ENCODE assay signal across 29 cellular contexts in genomic region chr5:4144608-4145007, GRCh38.
"Had no signal": no experiment of that assay in that cellular context is flagged by ENCODE, and none has a peak within 500 bp of the region (broad histone marks: within the 10 kb centered on the region; RNA-seq: fewer than 3 reads in every experiment).

No MANE protein-coding gene starts in this region.

- FAIRE-seq: frontal cortex had no signal

- H3K27me3 ChIP-seq: breast epithelium, dorsolateral prefrontal cortex had no signal

- H3K4me1 ChIP-seq: body of pancreas, breast epithelium had no signal

- H3K27ac ChIP-seq: body of pancreas, breast epithelium, coronary artery, WERI-Rb-1 had no signal

- DNase-seq: activated B cell treated with CpG ODN at 0.5 μM for 24 hours; activated CD4-positive, alpha-beta T cell treated with anti-CD3 and anti-CD28 coated beads for 48 hours; activated CD4-positive, alpha-beta T cell treated with anti-CD3 and anti-CD28 coated beads, Interleukin-2, amount 50 U/mL, for 1 hour; activated CD4-positive, alpha-beta T cell treated with anti-CD3 and anti-CD28 coated beads, Interleukin-2, amount 50 U/mL, for 48 hours; activated CD8-positive, alpha-beta memory T cell treated with anti-CD3 and anti-CD28 coated beads for 24 hours; activated CD8-positive, alpha-beta T cell treated with anti-CD3 and anti-CD28 coated beads for 36 hours; activated effector memory CD4-positive, alpha-beta T cell treated with Interleukin-2 at 50 U/mL for 16 hours; activated gamma-delta T cell treated with Interleukin-2 at 50 U/mL for 16 hours; activated naive CD4-positive, alpha-beta T cell treated with anti-CD3 and anti-CD28 coated beads, Interleukin-2, amount 50 U/mL, for 16 hours; activated naive CD4-positive, alpha-beta T cell treated with Interleukin-2 at 50 U/mL for 16 hours; activated T-cell treated with anti-CD3 and anti-CD28 coated beads, Interleukin-2, amount 50 U/mL, for 4 hours; amniotic stem cell; aorta; body of pancreas; dorsolateral prefrontal cortex; effector memory CD4-positive, alpha-beta T cell; endodermal cell; foreskin fibroblast; SW 1271; T-helper 1 cell; T-helper 17 cell; T1000; WERI-Rb-1 had no signal

- H3K9me3 ChIP-seq: body of pancreas had no signal

- ATAC-seq: activated CD4-positive, CD25-positive, alpha-beta regulatory T cell treated with anti-CD3 and anti-CD28 coated beads, Interleukin-2, amount 50 U/mL, for 24 hours; activated CD8-positive, alpha-beta T cell treated with anti-CD3 and anti-CD28 coated beads for 36 hours; activated T-cell treated with anti-CD3 and anti-CD28 coated beads, Interleukin-2, amount 50 U/mL, for 4 hours; activated T-helper 17 cell treated with anti-CD3 and anti-CD28 coated beads, Interleukin-2, amount 50 U/mL, for 72 hours; body of pancreas; esophagus mucosa; T-helper 17 cell had no signal

- H3K36me3 ChIP-seq: breast epithelium, WERI-Rb-1 had no signal

- H3K4me3 ChIP-seq: body of pancreas, breast epithelium, coronary artery, dorsolateral prefrontal cortex had no signal
